Comparison of ENCODE assay signal across 10 cellular contexts in genomic region chr2:137173514-137173913, GRCh38.
DNase-seq lines count a peak whose midpoint lies in the region; ATAC-seq lines count a peak whose summit lies in the region.
"Had no signal": no experiment of that assay in that cellular context is flagged by ENCODE, and none has a peak within 500 bp of the region (broad histone marks: within the 10 kb centered on the region; RNA-seq: fewer than 3 reads in every experiment).

No MANE protein-coding gene starts in this region.

- H3K4me3 Mint-ChIP-seq in activated CD8-positive, alpha-beta memory T cell treated with anti-CD3 and anti-CD28 coated beads, Interleukin-2, amount 10 ng/mL, durations not matched to agents 7 days and 5 days = no peak overlapping the region

- H3K9me3 Mint-ChIP-seq in activated CD8-positive, alpha-beta memory T cell treated with anti-CD3 and anti-CD28 coated beads, Interleukin-2, amount 10 ng/mL, durations not matched to agents 7 days and 5 days (ENCODE audit: low read depth) = no peaks in the 10 kb centered on the region

- H3K36me3 Mint-ChIP-seq in activated CD8-positive, alpha-beta memory T cell treated with anti-CD3 and anti-CD28 coated beads, Interleukin-2, amount 10 ng/mL, durations not matched to agents 7 days and 5 days = no peaks in the 10 kb centered on the region

- CTCF ChIA-PET in activated CD8-positive, alpha-beta memory T cell treated with anti-CD3 and anti-CD28 coated beads, Interleukin-2, amount 10 ng/mL, durations not matched to agents 7 days and 5 days (lab: Charles Lee) = no interaction called here

- no peak overlapping the region for H3K27ac Mint-ChIP-seq in activated CD8-positive, alpha-beta memory T cell treated with anti-CD3 and anti-CD28 coated beads, Interleukin-2, amount 10 ng/mL, durations not matched to agents 7 days and 5 days

- ATAC-seq in GM18519 (IDR thresholded peaks at IDR 0.05; ENCODE audit: low FRiP score, unreplicated experiment) (peak; percentile 91), HG02610 (IDR thresholded peaks at IDR 0.05; ENCODE audit: unreplicated experiment) (peak; percentile 97)
- no peak for ATAC-seq in activated CD8-positive, alpha-beta memory T cell treated with anti-CD3 and anti-CD28 coated beads, Interleukin-2, amount 10 ng/mL, durations not matched to agents 7 days and 5 days

- no peaks in the 10 kb centered on the region for H3K27me3 Mint-ChIP-seq in activated CD8-positive, alpha-beta memory T cell treated with anti-CD3 and anti-CD28 coated beads, Interleukin-2, amount 10 ng/mL, durations not matched to agents 7 days and 5 days

- DNase-seq in NCI-H69 (lab: John Stamatoyannopoulos, UW) = peak; percentile 2
- DNase-seq in left kidney (ENCODE audit: low read depth, low spot score) = peak; percentile 30
- no peak for DNase-seq in AG08396 (ENCODE audit: low spot score)
- DNase-seq in activated CD8-positive, alpha-beta memory T cell treated with anti-CD3 and anti-CD28 coated beads, Interleukin-2, amount 10 ng/mL, durations not matched to agents 7 days and 5 days = no peak
- DNase-seq in activated CD4-positive, alpha-beta T cell treated with anti-CD3 and anti-CD28 coated beads for 4 hours = no peak
- DNase-seq in KBM-7 = no peak
- DNase-seq: Right ventricle myocardium superior, substantia nigra had no signal

- no peaks in the 10 kb centered on the region for H3K4me1 Mint-ChIP-seq in activated CD8-positive, alpha-beta memory T cell treated with anti-CD3 and anti-CD28 coated beads, Interleukin-2, amount 10 ng/mL, durations not matched to agents 7 days and 5 days

- in situ Hi-C loops in KBM-7 (cut with MboI; ENCODE audit: low pct_unique_long_range_greater_than_20kb, low sequenced_read_pairs) = no loop called here

Comparison
In these comparisons a context has a peak if more than half of its experiments do, and no peak if none do; other contexts are left out.
1. DNase-seq: peak in NCI-H69 (single experiment) and left kidney (single experiment); none in AG08396 (single experiment), activated CD8-positive, alpha-beta memory T cell treated with anti-CD3 and anti-CD28 coated beads, Interleukin-2, amount 10 ng/mL, durations not matched to agents 7 days and 5 days (single experiment), activated CD4-positive, alpha-beta T cell treated with anti-CD3 and anti-CD28 coated beads for 4 hours (0 of 2) and KBM-7 (single experiment).